ENCODE assay signal across 30 cellular contexts in genomic region chr7:134195252-134195651, GRCh38.
A peak's percentile ranks its signal among the peaks of the same experiment; 100 is the strongest.
DNase-seq lines count a peak whose midpoint lies in the region; ATAC-seq, FAIRE-seq and TF ChIP-seq lines count a peak whose summit lies in the region.
"Had no signal": no experiment of that assay in that cellular context is flagged by ENCODE, and none has a peak within 500 bp of the region (broad histone marks: within the 10 kb centered on the region; RNA-seq: fewer than 3 reads in every experiment).

No MANE protein-coding gene starts in this region.

- CTCF ChIA-PET in A549 (lab: Yijun Ruan, JAX) (no interaction called here), K562 (lab: Yijun Ruan, JAX; ENCODE audit: low intra/inter-chr PET ratio) (no interaction called here)

- H3K4me3 ChIP-seq in A549 (no peak overlapping the region), K562 (no peak overlapping the region)
- H3K4me3 ChIP-seq: BLaER1; BLaER1 treated with 17β-estradiol and CSF1 and Interleukin-3, amounts not matched to agents 10 nM and 100 nM had no signal

- in situ Hi-C loops in K562 (cut with MboI): no loop called here

- TF ChIP-seq RAD21 in A549 (conservative IDR thresholded peaks at IDR 0.05 in 1 of 2, IDR thresholded peaks at IDR 0.05 in 1 of 2) (no peak), K562 (CRISPR knock-in tag; conservative IDR thresholded peaks at IDR 0.05 in 1 of 2, IDR thresholded peaks at IDR 0.05 in 1 of 2) (no peak)

- DNase-seq in A549 (ENCODE audit: low read depth in 1 of 2, low spot score in 1 of 2) (no peak), K562 (ENCODE audit: extremely low read depth in 1 of 4, low spot score in 3 of 4) (no peak), NCI-H1694 (lab: John Stamatoyannopoulos, UW) (no peak), Ammon's horn (ENCODE audit: low spot score) (no peak)
- DNase-seq: 8988T; ACHN; AML-193; BE2C; C1 segment of cervical spinal cord; Caco-2; Calu3; CD4-positive, alpha-beta memory T cell; CD4-positive, alpha-beta T cell; CD4-positive, CD25-positive, alpha-beta regulatory T cell; CD8-positive, alpha-beta memory T cell; CD8-positive, alpha-beta T cell; COR-L47; DMS 273 treated with DMSO at 0.1 percent for 48 hours; DMS153; DMS53; DMS79; DMS79 treated with DMSO at 0.1 percent for 48 hours; DND-41; EL had no signal

- peak; percentile 32 for FAIRE-seq in A549 (lab: Jason Lieb, UNC)
- no peak for FAIRE-seq in K562 (lab: Jason Lieb, UNC)
- FAIRE-seq: A204.1, D721Med had no signal

- H3K9ac ChIP-seq in K562 (ENCODE audit: insufficient read depth in 1 of 2, low read depth in 2 of 2, low read length in 2 of 2): no peak overlapping the region
- H3K9ac ChIP-seq: BLaER1; BLaER1 treated with 17β-estradiol and CSF1 and Interleukin-3, amounts not matched to agents 10 nM and 100 nM had no signal

- no peaks in the 10 kb centered on the region for H3K4me1 ChIP-seq in A549
- peaks cover 0 to 17% of the 10 kb centered on the region in 2 experiments; a peak in 3 of 5 replicates for H3K4me1 ChIP-seq in K562 (replicated peaks in 1 of 2; ENCODE audit: control insufficient read depth in 2 of 2, insufficient read depth in 2 of 2, low read length in 2 of 2)
- H3K4me1 ChIP-seq: BLaER1; BLaER1 treated with 17β-estradiol and CSF1 and Interleukin-3, amounts not matched to agents 10 nM and 100 nM; Caco-2 had no signal

- TF ChIP-seq EP300 in A549 (IDR thresholded peaks at IDR 0.05) (no peak), K562 (IDR thresholded peaks at IDR 0.05; ENCODE audit: low read length) (no peak)

- H3K4me2 ChIP-seq in A549 (no peak overlapping the region), K562 (ENCODE audit: insufficient read depth, low read length) (no peak overlapping the region)
- H3K4me2 ChIP-seq: BLaER1; BLaER1 treated with 17β-estradiol and CSF1 and Interleukin-3, amounts not matched to agents 10 nM and 100 nM had no signal

- no TSS peak for BruUV-seq in K562 (replicated peaks; lab: Mats Ljungman, UMichigan)

- no peak for ATAC-seq in A549
- no peak for ATAC-seq in K562
- ATAC-seq: CD8-positive, alpha-beta T cell had no signal

- no peaks in the 10 kb centered on the region for H4K20me1 ChIP-seq in K562 (replicated peaks; ENCODE audit: control insufficient read depth, insufficient read depth, low read length)
- H4K20me1 ChIP-seq: BLaER1; BLaER1 treated with 17β-estradiol and CSF1 and Interleukin-3, amounts not matched to agents 10 nM and 100 nM had no signal

- intact Hi-C loops in K562 (cut with micrococcal nuclease): no loop called here

- H2AFZ ChIP-seq in K562 (ENCODE audit: low read depth, low read length): peak overlapping the region; percentile 12; the same call in 1 of the 2 replicates

- H3K36me3 ChIP-seq in K562 (ENCODE audit: control insufficient read depth, insufficient read depth, low read length): no peaks in the 10 kb centered on the region
- H3K36me3 ChIP-seq: BE2C; BLaER1; BLaER1 treated with 17β-estradiol and CSF1 and Interleukin-3, amounts not matched to agents 10 nM and 100 nM had no signal

- POLR2A ChIA-PET in A549 (lab: Yijun Ruan, JAX): no interaction called here
- POLR2A ChIA-PET in K562 (lab: Yijun Ruan, JAX): interaction anchor here (0.6 kb wide), 1 partner anchor 630 kb away, joined by 3 read pairs; no protein-coding TSS in a partner anchor

- H3K9me1 ChIP-seq in K562 (ENCODE audit: control insufficient read depth, insufficient read depth, low read length): no peaks in the 10 kb centered on the region

- TF ChIP-seq CTCF in A549 (IDR thresholded peaks at IDR 0.05) (no peak), K562 (IDR thresholded peaks at IDR 0.05 in 2 of 3, conservative IDR thresholded peaks at IDR 0.05 in 1 of 3; ENCODE audit: insufficient read depth in 2 of 3, low read depth in 1 of 3, low read length in 3 of 3) (no peak)

- H3K27ac ChIP-seq in A549 (no peak overlapping the region), K562 (ENCODE audit: extremely low read depth, low read depth, low read length) (no peak overlapping the region)
- H3K27ac ChIP-seq: 22Rv1; BLaER1; BLaER1 treated with 17β-estradiol and CSF1 and Interleukin-3, amounts not matched to agents 10 nM and 100 nM; C4-2B had no signal

- H3K79me2 ChIP-seq in K562 (ENCODE audit: control insufficient read depth, insufficient read depth, low read length): no peaks in the 10 kb centered on the region

- TF ChIP-seq POLR2A in A549 (IDR thresholded peaks at IDR 0.05; ENCODE audit: low read length) (no peak), K562 (conservative IDR thresholded peaks at IDR 0.05) (no peak)

- no peaks in the 10 kb centered on the region for H3K9me3 ChIP-seq in A549
- no peaks in the 10 kb centered on the region for H3K9me3 ChIP-seq in K562 (replicated peaks; ENCODE audit: control insufficient read depth, insufficient read depth, low read depth, low read length)
- H3K9me3 ChIP-seq: BE2C; BLaER1; BLaER1 treated with 17β-estradiol and CSF1 and Interleukin-3, amounts not matched to agents 10 nM and 100 nM; Caco-2 had no signal

- no peaks in the 10 kb centered on the region for H3K27me3 ChIP-seq in K562 (ENCODE audit: control insufficient read depth in 2 of 2, insufficient read depth in 2 of 2, low read length in 2 of 2)
- H3K27me3 ChIP-seq: BE2C; BLaER1; BLaER1 treated with 17β-estradiol and CSF1 and Interleukin-3, amounts not matched to agents 10 nM and 100 nM had no signal

TF ChIP-seq in A549, 52 proteins besides CTCF, POLR2A, EP300 and RAD21:
- TF ChIP-seq JUNB (IDR thresholded peaks at IDR 0.05) (no peak), USF2 (IDR thresholded peaks at IDR 0.05) (no peak), TP53 (CRISPR knock-in tag; IDR thresholded peaks at IDR 0.05) (no peak), HDAC2 (IDR thresholded peaks at IDR 0.05) (no peak), SMC3 (IDR thresholded peaks at IDR 0.05) (no peak)
- TF ChIP-seq, protein P1, sequence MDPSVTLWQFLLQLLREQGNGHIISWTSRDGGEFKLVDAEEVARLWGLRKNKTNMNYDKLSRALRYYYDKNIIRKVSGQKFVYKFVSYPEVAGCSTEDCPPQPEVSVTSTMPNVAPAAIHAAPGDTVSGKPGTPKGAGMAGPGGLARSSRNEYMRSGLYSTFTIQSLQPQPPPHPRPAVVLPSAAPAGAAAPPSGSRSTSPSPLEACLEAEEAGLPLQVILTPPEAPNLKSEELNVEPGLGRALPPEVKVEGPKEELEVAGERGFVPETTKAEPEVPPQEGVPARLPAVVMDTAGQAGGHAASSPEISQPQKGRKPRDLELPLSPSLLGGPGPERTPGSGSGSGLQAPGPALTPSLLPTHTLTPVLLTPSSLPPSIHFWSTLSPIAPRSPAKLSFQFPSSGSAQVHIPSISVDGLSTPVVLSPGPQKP (IDR thresholded peaks at IDR 0.05; ENCODE audit: low read depth, low read length): no peak
- TF ChIP-seq, protein P2, sequence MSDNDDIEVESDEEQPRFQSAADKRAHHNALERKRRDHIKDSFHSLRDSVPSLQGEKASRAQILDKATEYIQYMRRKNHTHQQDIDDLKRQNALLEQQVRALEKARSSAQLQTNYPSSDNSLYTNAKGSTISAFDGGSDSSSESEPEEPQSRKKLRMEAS (IDR thresholded peaks at IDR 0.05): no peak

TF ChIP-seq in K562, 482 proteins besides CTCF, POLR2A, EP300 and RAD21 (continues in another document):
- TF ChIP-seq KLF6 (CRISPR knock-in tag; IDR thresholded peaks at IDR 0.05; ENCODE audit: borderline replicate concordance) (peak; percentile 93; the same call in 1 of the 2 replicates), NFXL1 (CRISPR knock-in tag; IDR thresholded peaks at IDR 0.05) (peak; percentile 86), MAFG (tag; conservative IDR thresholded peaks at IDR 0.05) (0 out of 2 replicates have a peak, but pooled peaks have one; percentile 18), DDX20 (tag; IDR thresholded peaks at IDR 0.05; ENCODE audit: low read depth) (peak; percentile 84), TSHZ1 (CRISPR knock-in tag; IDR thresholded peaks at IDR 0.05) (peak; percentile 75), CBFA2T3 (IDR thresholded peaks at IDR 0.05) (no peak), PML (IDR thresholded peaks at IDR 0.05; ENCODE audit: low read length) (no peak), ZNF511 (CRISPR knock-in tag; IDR thresholded peaks at IDR 0.05) (no peak), HCFC1 (IDR thresholded peaks at IDR 0.05; ENCODE audit: low read depth, low read length) (no peak)
